ENCODE assay signal across 16 cellular contexts in the genomic region with DNA sequence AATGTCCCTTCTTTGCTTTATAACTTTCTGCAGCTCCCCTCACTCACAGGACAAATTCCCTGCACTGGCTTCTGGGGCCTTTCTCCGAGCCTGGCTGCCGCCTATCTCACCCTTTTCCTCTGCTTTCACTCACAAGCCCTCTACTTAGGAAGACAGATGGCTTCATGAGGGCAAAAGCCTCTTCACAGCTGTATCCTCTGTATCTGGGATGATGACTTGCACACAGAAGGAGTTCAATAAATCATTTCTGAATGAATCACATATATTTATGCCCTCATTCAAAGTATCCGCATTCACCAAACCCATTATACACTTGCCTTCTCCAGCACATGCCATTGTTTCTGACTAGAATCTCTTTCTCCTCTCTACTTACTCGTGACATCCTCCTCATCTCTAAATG.
"Had no signal": no experiment of that assay in that cellular context is flagged by ENCODE, and none has a peak within 500 bp of the region (broad histone marks: within the 10 kb centered on the region; RNA-seq: fewer than 3 reads in every experiment).

No MANE protein-coding gene starts in this region.

- H3K36me3 Mint-ChIP-seq: brain had no signal

- H3K4me1 ChIP-seq: prostate gland, upper lobe of left lung had no signal

- H3K36me3 ChIP-seq: prostate gland had no signal

- H3K4me1 Mint-ChIP-seq: activated B cell treated with CpG ODN at 0.5 μM for 24 hours, brain, nephron progenitor cell had no signal

- H3K27ac Mint-ChIP-seq: activated B cell treated with CpG ODN at 0.5 μM for 24 hours; activated naive CD4-positive, alpha-beta T cell treated with anti-CD3 and anti-CD28 coated beads for 36 hours; brain; nephron progenitor cell had no signal

- H3K4me3 ChIP-seq: prostate gland, upper lobe of left lung had no signal

- H3K27me3 Mint-ChIP-seq: activated B cell treated with CpG ODN at 0.5 μM for 24 hours; activated CD4-positive, alpha-beta T cell treated with anti-CD3 and anti-CD28 coated beads, Interleukin-2, amount 10 ng/mL, durations not matched to agents 7 days and 5 days; central memory CD8-positive, alpha-beta T cell; effector memory CD8-positive, alpha-beta T cell; T-cell had no signal

- H3K27me3 ChIP-seq: upper lobe of left lung had no signal

- H3K9me3 ChIP-seq: prostate gland, upper lobe of left lung had no signal

- DNase-seq: activated B cell treated with CpG ODN at 0.5 μM for 24 hours; activated CD4-positive, alpha-beta T cell treated with anti-CD3 and anti-CD28 coated beads, Interleukin-2, amount 10 ng/mL, durations not matched to agents 7 days and 5 days; activated naive CD4-positive, alpha-beta T cell treated with anti-CD3 and anti-CD28 coated beads for 36 hours; activated T-cell treated with anti-CD3 and anti-CD28 coated beads, Interleukin-2, amount 50 U/mL, for 72 hours; amygdala; cortex of kidney; effector memory CD8-positive, alpha-beta T cell; immature natural killer cell; nephron progenitor cell; stimulated activated CD4-positive, alpha-beta T cell treated with anti-CD3 and anti-CD28 coated beads, Interleukin-2, amount 100 ng/mL, for 24 hours; stimulated activated naive CD4-positive, alpha-beta T cell; T-cell; upper lobe of left lung had no signal

- H3K9me3 Mint-ChIP-seq: activated B cell treated with CpG ODN at 0.5 μM for 24 hours; activated CD4-positive, alpha-beta T cell treated with anti-CD3 and anti-CD28 coated beads, Interleukin-2, amount 10 ng/mL, durations not matched to agents 7 days and 5 days; activated naive CD4-positive, alpha-beta T cell treated with anti-CD3 and anti-CD28 coated beads for 36 hours; activated T-cell treated with anti-CD3 and anti-CD28 coated beads, Interleukin-2, amount 50 U/mL, for 72 hours; brain; central memory CD8-positive, alpha-beta T cell; effector memory CD8-positive, alpha-beta T cell; immature natural killer cell; nephron progenitor cell; T-cell had no signal

- H3K4me3 Mint-ChIP-seq: activated B cell treated with CpG ODN at 0.5 μM for 24 hours; activated CD4-positive, alpha-beta T cell treated with anti-CD3 and anti-CD28 coated beads, Interleukin-2, amount 10 ng/mL, durations not matched to agents 7 days and 5 days; activated naive CD4-positive, alpha-beta T cell treated with anti-CD3 and anti-CD28 coated beads for 36 hours; activated T-cell treated with anti-CD3 and anti-CD28 coated beads, Interleukin-2, amount 50 U/mL, for 72 hours; brain; central memory CD8-positive, alpha-beta T cell; effector memory CD8-positive, alpha-beta T cell; immature natural killer cell; nephron progenitor cell; T-cell had no signal

- H3K27ac ChIP-seq: prostate gland, upper lobe of left lung had no signal
